In the genomic region with DNA sequence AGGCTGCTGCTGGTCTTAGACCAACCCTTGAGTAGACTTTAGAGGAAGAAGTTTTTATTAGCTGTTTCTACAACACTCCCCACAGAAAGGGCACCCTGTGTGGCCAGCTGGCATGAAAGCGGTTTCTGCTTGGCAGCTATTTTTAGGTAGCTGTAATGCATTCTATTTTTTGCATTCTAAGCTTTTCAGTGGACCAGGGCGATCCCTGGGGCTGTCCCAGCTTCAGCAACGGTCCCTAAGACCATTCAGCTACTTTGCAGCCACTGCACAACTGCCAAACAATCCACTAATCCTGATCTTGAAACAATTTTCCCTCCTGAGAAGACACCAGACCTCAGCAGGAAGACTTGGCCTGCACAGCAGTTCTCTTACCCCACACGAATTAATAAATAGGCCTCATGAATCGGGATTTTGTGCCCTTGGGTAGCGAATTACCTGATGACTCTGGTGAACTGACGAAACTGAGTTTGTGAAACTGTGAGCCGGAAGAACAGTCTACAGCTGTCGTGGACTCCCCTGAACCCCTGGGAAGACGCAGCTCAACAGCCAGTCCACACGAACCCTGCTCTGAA, we compare ENCODE assay signal across 8 cellular contexts.
DNase-seq lines count a peak whose midpoint lies in the region; ATAC-seq and TF ChIP-seq lines count a peak whose summit lies in the region.

No MANE protein-coding gene starts in this region.

- peak; percentile 45 for ATAC-seq in stimulated activated naive CD8-positive, alpha-beta T cell treated with anti-CD3 and anti-CD28 coated beads, Interleukin-15, Interleukin-2, amounts not matched to agents 100 U/mL and 50 U/mL, for 24 hours
- no peak for ATAC-seq in stimulated activated naive CD8-positive, alpha-beta T cell treated with anti-CD3 and anti-CD28 coated beads, Interleukin-15, amount 100 ng/mL, for 72 hours
- peak; percentile 90 for ATAC-seq in HG03378 (IDR thresholded peaks at IDR 0.05; ENCODE audit: unreplicated experiment)

- CTCF ChIA-PET in HEK293T (lab: Yijun Ruan, JAX): interaction anchor here (0.5 kb wide), 1 partner anchor 21 kb away, joined by 3 read pairs; no protein-coding TSS in a partner anchor

- no peak overlapping the region for H3K27ac Mint-ChIP-seq in stimulated activated naive CD8-positive, alpha-beta T cell treated with anti-CD3 and anti-CD28 coated beads, Interleukin-15, amount 100 ng/mL, for 72 hours

- H3K27me3 Mint-ChIP-seq in stimulated activated naive CD8-positive, alpha-beta T cell treated with anti-CD3 and anti-CD28 coated beads, Interleukin-15, amount 100 ng/mL, for 72 hours: no peaks in the 10 kb centered on the region

- no peak for DNase-seq in stimulated activated naive CD8-positive, alpha-beta T cell treated with anti-CD3 and anti-CD28 coated beads, Interleukin-15, Interleukin-2, amounts not matched to agents 100 U/mL and 50 U/mL, for 24 hours
- DNase-seq in stimulated activated naive CD8-positive, alpha-beta T cell treated with anti-CD3 and anti-CD28 coated beads, Interleukin-15, amount 100 ng/mL, for 72 hours: no peak
- DNase-seq in caudate nucleus (lab: John Stamatoyannopoulos, UW) (peak in 36 of 61 donors; percentile 5 to 73 (median 22)), putamen (ENCODE audit: low spot score) (peak; percentile 62), EL (no peak), NCI-H226 (no peak), HEK293T (ENCODE audit: extremely low spot score) (no peak)

- peak overlapping the region; percentile 58 for H3K27ac ChIP-seq in caudate nucleus (ENCODE audit: low read depth, low read length)

- no peak overlapping the region for H3K4me3 Mint-ChIP-seq in stimulated activated naive CD8-positive, alpha-beta T cell treated with anti-CD3 and anti-CD28 coated beads, Interleukin-15, amount 100 ng/mL, for 72 hours

- H3K4me1 Mint-ChIP-seq in stimulated activated naive CD8-positive, alpha-beta T cell treated with anti-CD3 and anti-CD28 coated beads, Interleukin-15, amount 100 ng/mL, for 72 hours: peaks cover 19% of the 10 kb centered on the region

- no peaks in the 10 kb centered on the region for H3K9me3 Mint-ChIP-seq in stimulated activated naive CD8-positive, alpha-beta T cell treated with anti-CD3 and anti-CD28 coated beads, Interleukin-15, amount 100 ng/mL, for 72 hours

- POLR2A ChIA-PET in HEK293T (lab: Yijun Ruan, JAX): no interaction called here

TF ChIP-seq in HEK293T, 16 proteins besides CTCF, POLR2A, EP300 and RAD21:
- no peak for TF ChIP-seq SP1 (IDR thresholded peaks at IDR 0.05)
- no peak for TF ChIP-seq L3MBTL2 (conservative IDR thresholded peaks at IDR 0.05)
- TF ChIP-seq TARDBP (IDR thresholded peaks at IDR 0.05): no peak
- no peak for TF ChIP-seq NFRKB (IDR thresholded peaks at IDR 0.05)
- TF ChIP-seq FOXK2 (IDR thresholded peaks at IDR 0.05): no peak
- TF ChIP-seq ZNF384 (IDR thresholded peaks at IDR 0.05): no peak
- TF ChIP-seq, protein P1, sequence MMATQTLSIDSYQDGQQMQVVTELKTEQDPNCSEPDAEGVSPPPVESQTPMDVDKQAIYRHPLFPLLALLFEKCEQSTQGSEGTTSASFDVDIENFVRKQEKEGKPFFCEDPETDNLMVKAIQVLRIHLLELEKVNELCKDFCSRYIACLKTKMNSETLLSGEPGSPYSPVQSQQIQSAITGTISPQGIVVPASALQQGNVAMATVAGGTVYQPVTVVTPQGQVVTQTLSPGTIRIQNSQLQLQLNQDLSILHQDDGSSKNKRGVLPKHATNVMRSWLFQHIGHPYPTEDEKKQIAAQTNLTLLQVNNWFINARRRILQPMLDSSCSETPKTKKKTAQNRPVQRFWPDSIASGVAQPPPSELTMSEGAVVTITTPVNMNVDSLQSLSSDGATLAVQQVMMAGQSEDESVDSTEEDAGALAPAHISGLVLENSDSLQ (IDR thresholded peaks at IDR 0.05): no peak
- no peak for TF ChIP-seq BHLHE40 (IDR thresholded peaks at IDR 0.05; ENCODE audit: borderline replicate concordance)

Comparison
In these comparisons a context has a peak if more than half of its experiments do, and no peak if none do; other contexts are left out.
1. DNase-seq: peak in caudate nucleus (36 of 61) and putamen (single experiment); none in stimulated activated naive CD8-positive, alpha-beta T cell treated with anti-CD3 and anti-CD28 coated beads, Interleukin-15, Interleukin-2, amounts not matched to agents 100 U/mL and 50 U/mL, for 24 hours (single experiment), stimulated activated naive CD8-positive, alpha-beta T cell treated with anti-CD3 and anti-CD28 coated beads, Interleukin-15, amount 100 ng/mL, for 72 hours (0 of 2), EL (single experiment), NCI-H226 (single experiment) and HEK293T (single experiment).